ENCODE assay signal across 18 cellular contexts in the genomic region with DNA sequence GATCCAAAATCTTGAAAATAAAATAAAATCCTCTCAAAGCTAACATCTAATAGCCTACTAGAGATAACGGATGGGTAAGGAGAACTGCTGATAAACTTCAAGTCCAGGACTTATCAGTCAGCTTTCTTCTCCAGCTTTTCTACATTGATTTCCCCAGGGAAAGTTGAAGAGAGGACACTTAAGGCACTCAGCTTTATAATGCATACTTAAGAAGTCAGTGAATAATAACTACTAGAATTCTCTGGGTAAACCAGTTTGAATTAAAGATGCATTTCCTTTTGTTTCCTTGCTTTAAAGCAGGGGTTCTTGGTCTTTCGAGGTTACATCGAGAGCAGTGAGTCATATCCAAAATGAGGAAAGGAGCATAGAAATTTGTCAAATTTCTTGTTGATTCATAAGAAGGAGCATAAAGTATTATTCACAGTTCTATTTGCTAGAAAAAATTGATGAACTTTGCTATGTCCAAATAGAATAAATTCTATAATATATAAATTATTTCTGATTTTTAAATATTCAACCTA. TPM values are rescaled to one million over a fixed set of nuclear protein-coding genes. Genes with fewer than 3 reads are reported as not detected.
DNase-seq lines count a peak whose midpoint lies in the region; ATAC-seq, FAIRE-seq and TF ChIP-seq lines count a peak whose summit lies in the region.
"Had no signal": no experiment of that assay in that cellular context is flagged by ENCODE, and none has a peak within 500 bp of the region (broad histone marks: within the 10 kb centered on the region; RNA-seq: fewer than 3 reads in every experiment).

No MANE protein-coding gene starts in this region.

- H3K14ac ChIP-seq in mesenchymal stem cell (ENCODE audit: low read length in 2 of 2), result no peak overlapping the region

- H2AFZ ChIP-seq in Loucy (ENCODE audit: low read length), result peak overlapping the region; percentile 4; the same call in 1 of the 2 replicates
- no peak overlapping the region for H2AFZ ChIP-seq in astrocyte (ENCODE audit: low read depth, low read length)
- no peak overlapping the region for H2AFZ ChIP-seq in mesenchymal stem cell (ENCODE audit: low read depth, low read length)

- no peak for FAIRE-seq in astrocyte (lab: Jason Lieb, UNC)

- no peak overlapping the region for H2BK5ac ChIP-seq in mesenchymal stem cell (ENCODE audit: low read depth, low read length, poor library complexity, severe bottlenecking)

- H4K20me1 ChIP-seq in Loucy (ENCODE audit: insufficient read depth, low read length, poor library complexity, severe bottlenecking) (no peaks in the 10 kb centered on the region), astrocyte (ENCODE audit: insufficient read depth, low read length) (no peaks in the 10 kb centered on the region)

- H3K79me1 ChIP-seq in mesenchymal stem cell (replicated peaks; ENCODE audit: low read length, poor library complexity, severe bottlenecking), result no peaks in the 10 kb centered on the region

- H3K4me3 ChIP-seq in Loucy (ENCODE audit: low read length, poor library complexity, severe bottlenecking) (no peak overlapping the region), astrocyte (ENCODE audit: insufficient read depth, low read depth, low read length) (no peak overlapping the region), mesenchymal stem cell (ENCODE audit: insufficient read depth in 1 of 2, low read depth in 1 of 2, low read length in 2 of 2) (no peak overlapping the region)
- H3K4me3 ChIP-seq: breast epithelium, esophagus squamous epithelium had no signal

- no peak overlapping the region for H4K8ac ChIP-seq in mesenchymal stem cell (ENCODE audit: low read length)

- H2BK120ac ChIP-seq in mesenchymal stem cell (ENCODE audit: low read depth, low read length), result no peak overlapping the region

- H3K4me2 ChIP-seq in Loucy (ENCODE audit: low read depth, low read length, poor library complexity, severe bottlenecking) (no peak overlapping the region), astrocyte (ENCODE audit: low read length) (no peak overlapping the region), mesenchymal stem cell (ENCODE audit: low read length, poor library complexity, severe bottlenecking) (no peak overlapping the region)

- H3K36me3 ChIP-seq in Loucy (ENCODE audit: insufficient read depth, low read length) (no peaks in the 10 kb centered on the region), astrocyte (ENCODE audit: insufficient read depth, low read length) (no peaks in the 10 kb centered on the region), mesenchymal stem cell (ENCODE audit: control insufficient read depth in 1 of 2, insufficient read depth in 2 of 2, low read depth in 1 of 2, low read length in 2 of 2) (no peaks in the 10 kb centered on the region)
- H3K36me3 ChIP-seq: breast epithelium, esophagus squamous epithelium had no signal

- H3K9me3 ChIP-seq in Loucy (ENCODE audit: insufficient read depth, low read depth, low read length), result no peaks in the 10 kb centered on the region
- no peaks in the 10 kb centered on the region for H3K9me3 ChIP-seq in astrocyte (ENCODE audit: insufficient read depth, low read depth, low read length)
- H3K9me3 ChIP-seq in mesenchymal stem cell (ENCODE audit: control insufficient read depth, low read length), result no peaks in the 10 kb centered on the region
- H3K9me3 ChIP-seq: breast epithelium, esophagus squamous epithelium had no signal

- H3K4me1 Mint-ChIP-seq in astrocyte (ENCODE audit: low read depth, unreplicated experiment) (peaks cover 9% of the 10 kb centered on the region), neural crest cell (peaks cover 56% of the 10 kb centered on the region)
- H3K4me1 Mint-ChIP-seq: activated naive CD4-positive, alpha-beta T cell treated with anti-CD3 and anti-CD28 coated beads, Interleukin-2, amount 50 U/mL, for 24 hours had no signal

- no peak overlapping the region for H3K4ac ChIP-seq in mesenchymal stem cell (ENCODE audit: low read depth in 1 of 2, low read length in 2 of 2)

- no peak overlapping the region for H3K9ac ChIP-seq in Loucy (ENCODE audit: low read depth, low read length, poor library complexity, severe bottlenecking)
- H3K9ac ChIP-seq in astrocyte (ENCODE audit: low read length), result no peak overlapping the region
- no peak overlapping the region for H3K9ac ChIP-seq in mesenchymal stem cell (ENCODE audit: low read length)

- H3K9me3 Mint-ChIP-seq in astrocyte (ENCODE audit: unreplicated experiment) (no peaks in the 10 kb centered on the region), neural crest cell (no peaks in the 10 kb centered on the region)
- H3K9me3 Mint-ChIP-seq: activated naive CD4-positive, alpha-beta T cell treated with anti-CD3 and anti-CD28 coated beads, Interleukin-2, amount 50 U/mL, for 24 hours had no signal

- H3K27ac Mint-ChIP-seq in astrocyte (ENCODE audit: unreplicated experiment) (no peak overlapping the region), neural crest cell (ENCODE audit: unreplicated experiment) (no peak overlapping the region)
- H3K27ac Mint-ChIP-seq: activated naive CD4-positive, alpha-beta T cell treated with anti-CD3 and anti-CD28 coated beads, Interleukin-2, amount 50 U/mL, for 24 hours; B cell had no signal

- peaks cover 23% of the 10 kb centered on the region for H3K4me1 ChIP-seq in Loucy (ENCODE audit: insufficient read depth, low read length, poor library complexity, severe bottlenecking)
- no peaks in the 10 kb centered on the region for H3K4me1 ChIP-seq in astrocyte (ENCODE audit: insufficient read depth, low read length)
- H3K4me1 ChIP-seq in mesenchymal stem cell (ENCODE audit: control insufficient read depth, insufficient read depth, low read depth, low read length), result no peaks in the 10 kb centered on the region
- H3K4me1 ChIP-seq: breast epithelium had no signal

- ATAC-seq in HG03342 (IDR thresholded peaks at IDR 0.05; ENCODE audit: unreplicated experiment), result no peak
- ATAC-seq: left colon had no signal

- DNase-seq in ELR (ENCODE audit: low read depth), result peak; percentile 8
- peak; percentile 31 for DNase-seq in astrocyte (ENCODE audit: low read depth)
- no peak for DNase-seq in neural crest cell (ENCODE audit: low read depth, low spot score)
- no peak for DNase-seq in HPDE6-E6E7 (ENCODE audit: extremely low spot score)
- no peak for DNase-seq in AG20443 (ENCODE audit: low spot score)
- DNase-seq in mesenchymal stem cell, result no peak
- DNase-seq: activated CD4-positive, alpha-beta T cell treated with anti-CD3 and anti-CD28 coated beads for 4 hours; dorsolateral prefrontal cortex; esophagus squamous epithelium; Karpas-422; left colon; NCI-H2081; NCI-H774 had no signal

- no peak overlapping the region for H4K91ac ChIP-seq in mesenchymal stem cell (ENCODE audit: low read length)

- no peaks in the 10 kb centered on the region for H3K27me3 ChIP-seq in Loucy (ENCODE audit: insufficient read depth, low read length, poor library complexity, severe bottlenecking)
- no peaks in the 10 kb centered on the region for H3K27me3 ChIP-seq in astrocyte (ENCODE audit: insufficient read depth, low read length)
- no peaks in the 10 kb centered on the region for H3K27me3 ChIP-seq in mesenchymal stem cell (ENCODE audit: control insufficient read depth in 1 of 2, insufficient read depth in 1 of 2, low read length in 2 of 2)
- H3K27me3 ChIP-seq: breast epithelium, dorsolateral prefrontal cortex, esophagus squamous epithelium had no signal

- H3K4me3 Mint-ChIP-seq in astrocyte (ENCODE audit: unreplicated experiment), result no peak overlapping the region
- H3K4me3 Mint-ChIP-seq in neural crest cell, result peak overlapping the region; percentile 5
- H3K4me3 Mint-ChIP-seq: activated naive CD4-positive, alpha-beta T cell treated with anti-CD3 and anti-CD28 coated beads, Interleukin-2, amount 50 U/mL, for 24 hours; B cell had no signal

- H3K36me3 Mint-ChIP-seq in astrocyte (ENCODE audit: low read depth, unreplicated experiment), result no peaks in the 10 kb centered on the region
- H3K36me3 Mint-ChIP-seq in neural crest cell (ENCODE audit: low read depth), result no peaks in the 10 kb centered on the region
- H3K36me3 Mint-ChIP-seq: activated naive CD4-positive, alpha-beta T cell treated with anti-CD3 and anti-CD28 coated beads, Interleukin-2, amount 50 U/mL, for 24 hours had no signal

- no peaks in the 10 kb centered on the region for H3K9me2 ChIP-seq in Loucy (replicated peaks; ENCODE audit: low read depth, low read length)

- no peak overlapping the region for H2BK15ac ChIP-seq in mesenchymal stem cell (ENCODE audit: low read depth, poor library complexity, severe bottlenecking)

- H3K27me3 Mint-ChIP-seq in astrocyte (ENCODE audit: low read depth, unreplicated experiment) (no peaks in the 10 kb centered on the region), neural crest cell (ENCODE audit: low read depth) (no peaks in the 10 kb centered on the region)

- H2BK12ac ChIP-seq in mesenchymal stem cell (ENCODE audit: low read length in 2 of 2), result no peak overlapping the region

- H3K27ac ChIP-seq in astrocyte (ENCODE audit: low read depth, low read length), result no peak overlapping the region
- no peak overlapping the region for H3K27ac ChIP-seq in mesenchymal stem cell (ENCODE audit: low read length, poor library complexity, severe bottlenecking)
- H3K27ac ChIP-seq: esophagus squamous epithelium had no signal

- H3K23ac ChIP-seq in mesenchymal stem cell (ENCODE audit: low read length in 2 of 2), result no peak overlapping the region

- no peaks in the 10 kb centered on the region for H3K79me2 ChIP-seq in Loucy (ENCODE audit: insufficient read depth, low read length)
- H3K79me2 ChIP-seq in astrocyte (ENCODE audit: insufficient read depth, low read length), result no peaks in the 10 kb centered on the region

- no peaks in the 10 kb centered on the region for H3F3A ChIP-seq in Loucy (ENCODE audit: low read depth)

- H2AK5ac ChIP-seq in mesenchymal stem cell (ENCODE audit: low read length, severe bottlenecking), result no peak overlapping the region

- no peak for TF ChIP-seq CTCF in Loucy (conservative IDR thresholded peaks at IDR 0.05; ENCODE audit: low read length)
- no peak for TF ChIP-seq CTCF in astrocyte (IDR thresholded peaks at IDR 0.05; ENCODE audit: insufficient read depth, low read depth, low read length)
- TF ChIP-seq CTCF in neural crest cell (conservative IDR thresholded peaks at IDR 0.05), result no peak

- WGBS in mesenchymal stem cell, result 62% methylated on average over 3 of the region's 3 CpGs

- no peak overlapping the region for H3K18ac ChIP-seq in mesenchymal stem cell (ENCODE audit: low read depth in 1 of 2, low read length in 2 of 2)

RNA-seq across cellular contexts. Expression of gene ITPRID2, which starts 43.1 kb away (rescaled TPM):
- total RNA-seq in astrocyte, result 260 and 272 TPM in 2 replicates
- 115 and 133 TPM in 2 replicates for total RNA-seq in neural crest cell
- 99.4 TPM for polyA plus RNA-seq in mesenchymal stem cell (2013, experiment 1 of 2)
- 110 TPM for polyA plus RNA-seq in mesenchymal stem cell (2013, experiment 2 of 2)

Comparison
In these comparisons a context has a peak if more than half of its experiments do, and no peak if none do; other contexts are left out.
1. DNase-seq: peak in ELR (single experiment) and astrocyte (single experiment); none in neural crest cell (single experiment), HPDE6-E6E7 (single experiment), AG20443 (single experiment) and mesenchymal stem cell (single experiment).